8 cellular contexts compared by ENCODE assay signal in the genomic region with DNA sequence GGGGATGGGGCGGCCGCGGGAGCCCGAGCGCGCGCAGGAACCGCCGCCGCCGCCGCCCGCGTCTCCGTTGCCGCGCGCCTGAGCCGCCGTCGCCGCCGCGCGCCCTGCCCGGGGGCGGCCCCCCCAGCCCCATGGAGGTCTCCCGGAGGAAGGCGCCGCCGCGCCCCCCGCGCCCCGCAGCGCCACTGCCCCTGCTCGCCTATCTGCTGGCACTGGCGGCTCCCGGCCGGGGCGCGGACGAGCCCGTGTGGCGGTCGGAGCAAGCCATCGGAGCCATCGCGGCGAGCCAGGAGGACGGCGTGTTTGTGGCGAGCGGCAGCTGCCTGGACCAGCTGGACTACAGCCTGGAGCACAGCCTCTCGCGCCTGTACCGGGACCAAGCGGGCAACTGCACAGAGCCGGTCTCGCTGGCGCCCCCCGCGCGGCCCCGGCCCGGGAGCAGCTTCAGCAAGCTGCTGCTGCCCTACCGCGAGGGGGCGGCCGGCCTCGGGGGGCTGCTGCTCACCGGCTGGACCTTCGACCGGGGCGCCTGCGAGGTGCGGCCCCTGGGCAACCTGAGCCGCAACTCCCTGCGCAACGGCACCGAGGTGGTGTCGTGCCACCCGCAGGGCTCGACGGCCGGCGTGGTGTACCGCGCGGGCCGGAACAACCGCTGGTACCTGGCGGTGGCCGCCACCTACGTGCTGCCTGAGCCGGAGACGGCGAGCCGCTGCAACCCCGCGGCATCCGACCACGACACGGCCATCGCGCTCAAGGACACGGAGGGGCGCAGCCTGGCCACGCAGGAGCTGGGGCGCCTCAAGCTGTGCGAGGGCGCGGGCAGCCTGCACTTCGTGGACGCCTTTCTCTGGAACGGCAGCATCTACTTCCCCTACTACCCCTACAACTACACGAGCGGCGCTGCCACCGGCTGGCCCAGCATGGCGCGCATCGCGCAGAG. TPM values are rescaled to one million over a fixed set of nuclear protein-coding genes. Genes with fewer than 3 reads are reported as not detected.
DNase-seq lines count a peak whose midpoint lies in the region; ATAC-seq and TF ChIP-seq lines count a peak whose summit lies in the region.

No MANE protein-coding gene starts in this region.

- H3K4me1 Mint-ChIP-seq in activated CD8-positive, alpha-beta memory T cell treated with anti-CD3 and anti-CD28 coated beads, Interleukin-2, amount 10 ng/mL, durations not matched to agents 7 days and 5 days: peaks cover 13% of the 10 kb centered on the region
- peaks cover 24% of the 10 kb centered on the region for H3K4me1 Mint-ChIP-seq in nephron progenitor cell

- H3K27me3 ChIP-seq in vagina: no peaks in the 10 kb centered on the region

- no peak for TF ChIP-seq POLR2A in vagina (IDR thresholded peaks at IDR 0.05)

- H3K4me1 ChIP-seq in vagina: peaks cover 27% of the 10 kb centered on the region

- intact Hi-C loops in vagina (cut with DNase I): loop anchor here (5.0 kb wide), 1 partner anchor 283 kb away; no protein-coding TSS in a partner anchor

- DNase-seq in DMS53 (lab: John Stamatoyannopoulos, UW): peak; percentile 74
- no peak for DNase-seq in DMS53 treated with DMSO at 0.1 percent for 48 hours (lab: John Stamatoyannopoulos, UW; ENCODE audit: unreplicated experiment)
- no peak for DNase-seq in HFF-Myc (ENCODE audit: extremely low read depth, low read depth)
- peak; percentile 27 for DNase-seq in NCI-H1105 (lab: John Stamatoyannopoulos, UW)
- DNase-seq in activated CD8-positive, alpha-beta memory T cell treated with anti-CD3 and anti-CD28 coated beads, Interleukin-2, amount 10 ng/mL, durations not matched to agents 7 days and 5 days: peak; percentile 65
- peak; percentile 33 for DNase-seq in fibroblast of gingiva (ENCODE audit: low read depth)
- DNase-seq in nephron progenitor cell: peak; percentile 68
- no peak for DNase-seq in vagina (ENCODE audit: extremely low spot score in 2 of 2)

- no peaks in the 10 kb centered on the region for H3K9me3 ChIP-seq in vagina

- H3K4me3 ChIP-seq in HFF-Myc (replicated peaks; ENCODE audit: low read depth, low read length): peak overlapping the region; percentile 38
- peak overlapping the region; percentile 52 to 87 for H3K4me3 ChIP-seq in vagina

- peak overlapping the region; percentile 79 for H3K27ac ChIP-seq in vagina

- H3K27me3 Mint-ChIP-seq in activated CD8-positive, alpha-beta memory T cell treated with anti-CD3 and anti-CD28 coated beads, Interleukin-2, amount 10 ng/mL, durations not matched to agents 7 days and 5 days: peaks cover 68% of the 10 kb centered on the region
- peaks cover 86% of the 10 kb centered on the region for H3K27me3 Mint-ChIP-seq in nephron progenitor cell (ENCODE audit: low read depth, poor library complexity)

- CTCF ChIA-PET in activated CD8-positive, alpha-beta memory T cell treated with anti-CD3 and anti-CD28 coated beads, Interleukin-2, amount 10 ng/mL, durations not matched to agents 7 days and 5 days (lab: Charles Lee): interaction anchor here (0.6 to 4.5 kb wide), 17 partner anchors 14 to 387 kb away, joined by 3 to 22 read pairs (median 4); a partner anchor contains a TSS

- no peaks in the 10 kb centered on the region for H3K9me3 Mint-ChIP-seq in activated CD8-positive, alpha-beta memory T cell treated with anti-CD3 and anti-CD28 coated beads, Interleukin-2, amount 10 ng/mL, durations not matched to agents 7 days and 5 days (ENCODE audit: low read depth)
- H3K9me3 Mint-ChIP-seq in nephron progenitor cell: no peaks in the 10 kb centered on the region

- no peak overlapping the region for H3K27ac Mint-ChIP-seq in activated CD8-positive, alpha-beta memory T cell treated with anti-CD3 and anti-CD28 coated beads, Interleukin-2, amount 10 ng/mL, durations not matched to agents 7 days and 5 days
- H3K27ac Mint-ChIP-seq in nephron progenitor cell: no peak overlapping the region

- H3K36me3 ChIP-seq in vagina: no peaks in the 10 kb centered on the region

- TF ChIP-seq CTCF in HFF-Myc (IDR thresholded peaks at IDR 0.05; ENCODE audit: low read depth, low read length, missing control alignments) (peak; percentile 21), nephron progenitor cell (IDR thresholded peaks at IDR 0.05) (peak; percentile 33), vagina (IDR thresholded peaks at IDR 0.05) (no peak)

- peaks cover 8% of the 10 kb centered on the region for H3K36me3 Mint-ChIP-seq in activated CD8-positive, alpha-beta memory T cell treated with anti-CD3 and anti-CD28 coated beads, Interleukin-2, amount 10 ng/mL, durations not matched to agents 7 days and 5 days
- no peaks in the 10 kb centered on the region for H3K36me3 Mint-ChIP-seq in nephron progenitor cell (ENCODE audit: low read depth)

- peak; percentile 47 for ATAC-seq in activated CD8-positive, alpha-beta memory T cell treated with anti-CD3 and anti-CD28 coated beads, Interleukin-2, amount 10 ng/mL, durations not matched to agents 7 days and 5 days

- peak overlapping the region; percentile 86 for H3K4me3 Mint-ChIP-seq in activated CD8-positive, alpha-beta memory T cell treated with anti-CD3 and anti-CD28 coated beads, Interleukin-2, amount 10 ng/mL, durations not matched to agents 7 days and 5 days
- peak overlapping the region; percentile 80 for H3K4me3 Mint-ChIP-seq in nephron progenitor cell

RNA-seq across cellular contexts. Expression of a gene that starts 0.7 kb away (rescaled TPM):
- total RNA-seq in activated CD8-positive, alpha-beta memory T cell treated with anti-CD3 and anti-CD28 coated beads, Interleukin-2, amount 10 ng/mL, durations not matched to agents 7 days and 5 days: 10 to 100 TPM; 10.4 to 13.1 TPM
- total RNA-seq in vagina: 14.2 TPM

Comparison
In these comparisons a context has a peak if more than half of its experiments do, and no peak if none do; other contexts are left out.
1. DNase-seq: peak in DMS53 (single experiment), NCI-H1105 (single experiment), activated CD8-positive, alpha-beta memory T cell treated with anti-CD3 and anti-CD28 coated beads, Interleukin-2, amount 10 ng/mL, durations not matched to agents 7 days and 5 days (single experiment), fibroblast of gingiva (single experiment) and nephron progenitor cell (single experiment); none in DMS53 treated with DMSO at 0.1 percent for 48 hours (single experiment), HFF-Myc (single experiment) and vagina (0 of 2).
2. CTCF ChIP-seq: peak in HFF-Myc (single experiment) and nephron progenitor cell (single experiment); none in vagina (0 of 3).